ENCODE assay signal across 8 cellular contexts in the genomic region with DNA sequence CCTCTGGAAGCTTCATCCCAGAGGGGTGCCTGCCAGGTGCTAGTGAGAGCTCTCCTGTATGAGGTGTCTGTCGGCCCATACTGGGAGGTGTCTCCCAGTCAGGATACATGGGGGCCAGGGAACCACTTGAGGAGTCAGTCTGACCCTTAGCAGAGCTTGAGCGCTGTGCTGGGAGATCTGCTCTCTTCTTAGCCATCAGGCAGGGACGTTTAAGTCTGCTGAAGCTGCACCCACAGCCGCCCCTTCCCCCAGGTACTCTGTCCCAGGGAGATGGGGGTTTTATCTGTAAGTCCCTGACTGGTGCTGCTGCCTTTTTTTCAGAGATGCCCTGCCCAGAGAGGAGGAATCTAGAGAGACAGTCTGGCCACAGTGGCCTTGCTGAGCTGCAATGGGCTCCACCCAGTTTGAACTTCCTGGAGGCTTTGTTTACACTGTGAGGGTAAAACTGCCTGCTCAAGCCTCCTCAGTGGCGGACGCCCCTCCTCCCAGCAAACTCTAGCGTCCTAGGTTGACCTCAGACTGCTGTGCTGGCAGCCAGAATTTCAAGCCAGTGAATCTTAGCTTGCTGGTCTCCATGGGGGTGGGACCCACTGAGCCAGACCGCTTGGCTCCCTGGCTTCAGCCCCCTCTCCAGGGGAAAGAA.
A peak's percentile ranks its signal among the peaks of the same experiment; 100 is the strongest.
DNase-seq lines count a peak whose midpoint lies in the region; ATAC-seq, FAIRE-seq and TF ChIP-seq lines count a peak whose summit lies in the region.
"Not testable (repeated sequence)": the region's sequence is repeated elsewhere in the genome, so short reads cannot be mapped to it uniquely, and the experiment has no call there.

No MANE protein-coding gene starts in this region.

- not testable (repeated sequence) for H3K4ac ChIP-seq in trophoblast cell (ENCODE audit: low read depth, low read length)

- 37% methylated on average over 4 of the region's 8 CpGs for WGBS in A549 (ENCODE audit: missing lambda C conversion rate)
- WGBS in trophoblast cell (ENCODE audit: extremely low coverage, insufficient coverage, insufficient read length) = no CpG with 5 or more reads among the region's 8 CpGs

- not testable (repeated sequence) for H4K12ac ChIP-seq in trophoblast cell (ENCODE audit: low read depth, low read length)

- peak overlapping the region; percentile 9 for H4K8ac ChIP-seq in trophoblast cell (ENCODE audit: low read depth, low read length)

- DNase-seq in A549 (ENCODE audit: low read depth in 1 of 2, low spot score in 1 of 2) (peak in 1 of 2 experiments; percentile 48), H4 (ENCODE audit: low spot score) (peak; percentile 72), NCI-H526 treated with DMSO at 0.1 percent for 48 hours (lab: John Stamatoyannopoulos, UW) (peak; percentile 7), SW480 (ENCODE audit: low spot score) (peak; percentile 15), cardiac fibroblast (ENCODE audit: low read depth in 2 of 2) (peak; percentile 6), left colon (peak; percentile 83 to 86), trophoblast cell (peak; percentile 39 to 57)
- DNase-seq in activated CD8-positive, alpha-beta memory T cell treated with anti-CD3 and anti-CD28 coated beads for 24 hours = peak; percentile 63

- H3K4me3 ChIP-seq in A549; cardiac fibroblast (replicated peaks in 1 of 2; ENCODE audit: low read depth in 2 of 2, low read length in 2 of 2); trophoblast cell (ENCODE audit: low read depth, low read length): not testable (repeated sequence)

- H3K36me3 ChIP-seq in trophoblast cell (ENCODE audit: control insufficient read depth in 1 of 2, insufficient read depth in 2 of 2, low read length in 2 of 2) = not testable (repeated sequence)

- not testable (repeated sequence) for TF ChIP-seq CTCF in A549 (IDR thresholded peaks at IDR 0.05); cardiac fibroblast (IDR thresholded peaks at IDR 0.05; ENCODE audit: low read depth, low read length)

- CTCF ChIA-PET in A549 (lab: Yijun Ruan, JAX) = not testable (repeated sequence)

- H3K27me3 ChIP-seq in trophoblast cell (ENCODE audit: insufficient read depth, low read length) = not testable (repeated sequence)

- H3K9ac ChIP-seq in trophoblast cell (ENCODE audit: low read length) = not testable (repeated sequence)

- H3K18ac ChIP-seq in trophoblast cell (ENCODE audit: low read length) = not testable (repeated sequence)

- H2BK120ac ChIP-seq in trophoblast cell (ENCODE audit: insufficient read depth, low read length, poor library complexity) = not testable (repeated sequence)

- POLR2A ChIA-PET in A549 (lab: Yijun Ruan, JAX) = interaction anchor here (0.6 kb wide), 1 partner anchor 193 kb away, joined by 3 read pairs; no protein-coding TSS in a partner anchor

- not testable (repeated sequence) for H3K23ac ChIP-seq in trophoblast cell (ENCODE audit: low read length)

- H3K27ac ChIP-seq in A549 = peak overlapping the region in 1 of 2 experiments; percentile 62; a peak in 2 of 6 replicates
- H3K27ac ChIP-seq in trophoblast cell (ENCODE audit: low read depth, low read length) = not testable (repeated sequence)

- H3K79me1 ChIP-seq in trophoblast cell (ENCODE audit: low read length) = not testable (repeated sequence)

- not testable (repeated sequence) for TF ChIP-seq RAD21 in A549 (conservative IDR thresholded peaks at IDR 0.05 in 1 of 2, IDR thresholded peaks at IDR 0.05 in 1 of 2)

- TF ChIP-seq EP300 in A549 (IDR thresholded peaks at IDR 0.05) = not testable (repeated sequence)

- not testable (repeated sequence) for TF ChIP-seq POLR2A in A549 (IDR thresholded peaks at IDR 0.05; ENCODE audit: low read length)

- FAIRE-seq in A549 (lab: Jason Lieb, UNC) = not testable (repeated sequence)

- H2BK12ac ChIP-seq in trophoblast cell (ENCODE audit: low read length) = not testable (repeated sequence)

- H3K9me3 ChIP-seq in A549; trophoblast cell (ENCODE audit: insufficient read depth, low read depth, low read length): not testable (repeated sequence)

- not testable (repeated sequence) for H4K91ac ChIP-seq in trophoblast cell (ENCODE audit: low read depth, low read length)

- H2AK5ac ChIP-seq in trophoblast cell (ENCODE audit: low read length) = not testable (repeated sequence)

- H3K4me1 ChIP-seq in A549; trophoblast cell (ENCODE audit: control insufficient read depth in 1 of 2, insufficient read depth in 2 of 2, low read length in 2 of 2): not testable (repeated sequence)

- ATAC-seq in A549 = peak in 1 of 2 experiments; percentile 73; a peak in 3 of 6 replicates
- ATAC-seq in left colon = peak; percentile 99

- H3K4me2 ChIP-seq in A549 = peak overlapping the region; percentile 35; the same call in 2 of the 3 replicates
- H3K4me2 ChIP-seq in trophoblast cell (ENCODE audit: low read length) = not testable (repeated sequence)

- H3K79me2 ChIP-seq in trophoblast cell (ENCODE audit: control insufficient read depth, insufficient read depth, low read length, poor library complexity) = not testable (repeated sequence)

- H2AFZ ChIP-seq in trophoblast cell (ENCODE audit: insufficient read depth, low read length, poor library complexity) = not testable (repeated sequence)

- not testable (repeated sequence) for H2BK5ac ChIP-seq in trophoblast cell (ENCODE audit: low read depth, low read length, poor library complexity)

- not testable (repeated sequence) for H3K14ac ChIP-seq in trophoblast cell (ENCODE audit: low read length)

- intact Hi-C loops in left colon (cut with DNase I, micrococcal nuclease) = not testable (repeated sequence)
